Comparison of ENCODE assay signal across 14 cellular contexts in the genomic region with DNA sequence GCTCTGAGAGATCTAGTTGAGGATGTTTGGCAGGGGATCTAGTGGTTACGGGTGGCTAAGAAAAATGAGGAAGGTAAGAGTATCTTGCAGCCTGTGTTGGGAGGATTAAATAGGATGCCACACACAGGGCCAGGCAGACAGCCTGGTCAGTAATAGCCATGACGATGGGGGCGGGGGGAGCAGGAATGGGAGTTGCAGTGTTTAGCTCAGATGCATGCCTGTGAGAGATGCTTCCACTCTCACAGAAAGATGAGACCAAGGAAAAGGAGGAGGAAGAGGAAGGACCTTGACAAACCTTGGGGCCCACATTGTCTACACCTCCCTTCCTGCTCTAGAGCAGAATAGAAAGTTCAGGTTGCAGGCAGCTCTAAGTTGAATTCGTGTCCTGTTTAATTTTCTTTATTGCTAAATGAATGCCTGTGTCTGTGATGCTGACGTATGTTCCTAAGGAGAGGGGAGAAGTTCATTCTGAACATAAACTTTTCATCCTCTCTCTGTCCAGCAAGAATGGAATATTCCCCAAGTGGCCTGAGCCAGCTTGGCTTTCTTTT. TPM values are rescaled to one million over a fixed set of nuclear protein-coding genes. Genes with fewer than 3 reads are reported as not detected.
DNase-seq lines count a peak whose midpoint lies in the region; ATAC-seq and TF ChIP-seq lines count a peak whose summit lies in the region.
"Had no signal": no experiment of that assay in that cellular context is flagged by ENCODE, and none has a peak within 500 bp of the region (broad histone marks: within the 10 kb centered on the region; RNA-seq: fewer than 3 reads in every experiment).

No MANE protein-coding gene starts in this region.

- intact Hi-C loops in esophagus muscularis mucosa (cut with DNase I) = no loop called here
- intact Hi-C loops in activated T-helper 1 cell treated with anti-CD3 and anti-CD28 coated beads, Interleukin-12 subunit alpha, Interleukin-12 subunit beta, Interleukin-2, Interleukin-4 antibody, amounts not matched to agents 30 ng/mL and 10 ng/mL and 1 ng/mL, durations not matched to agents 14 hours and 24 hours and 36 hours (cut with micrococcal nuclease) = no loop called here

- H3K27me3 Mint-ChIP-seq in osteocyte (ENCODE audit: unreplicated experiment) = no peaks in the 10 kb centered on the region
- peaks cover 1% of the 10 kb centered on the region for H3K27me3 Mint-ChIP-seq in activated T-helper 1 cell treated with anti-CD3 and anti-CD28 coated beads, Interleukin-12 subunit alpha, Interleukin-12 subunit beta, Interleukin-2, Interleukin-4 antibody, amounts not matched to agents 30 ng/mL and 10 ng/mL and 1 ng/mL, durations not matched to agents 14 hours and 24 hours and 36 hours (ENCODE audit: insufficient read depth)
- H3K27me3 Mint-ChIP-seq: CD4-positive, CD25-positive, alpha-beta regulatory T cell had no signal

- H3K36me3 ChIP-seq in SJCRH30 (no peaks in the 10 kb centered on the region), esophagus muscularis mucosa (peaks cover 0 to 47% (median 23%) of the 10 kb centered on the region in 4 donors)

- H3K4me1 ChIP-seq in SJCRH30 (peaks cover 54% of the 10 kb centered on the region), esophagus muscularis mucosa (peaks cover 25 to 74% (median 60%) of the 10 kb centered on the region in 4 donors)

- DNase-seq in Daoy (ENCODE audit: low read depth) (peak; percentile 77), SJCRH30 (peak; percentile 97 to 98), esophagus muscularis mucosa (ENCODE audit: extremely low spot score) (no peak), osteocyte (ENCODE audit: extremely low spot score, unreplicated experiment) (no peak), T-helper 2 cell (no peak), GM03348 (ENCODE audit: low spot score) (no peak)
- no peak for DNase-seq in activated T-helper 1 cell treated with anti-CD3 and anti-CD28 coated beads, Interleukin-12 subunit alpha, Interleukin-12 subunit beta, Interleukin-2, Interleukin-4 antibody, amounts not matched to agents 30 ng/mL and 10 ng/mL and 1 ng/mL, durations not matched to agents 14 hours and 24 hours and 36 hours (ENCODE audit: low spot score)
- DNase-seq: activated naive CD8-positive, alpha-beta T cell treated with anti-CD3 and anti-CD28 coated beads, Interleukin-2, amount 10 ng/mL, durations not matched to agents 7 days and 5 days; CD4-positive, CD25-positive, alpha-beta regulatory T cell; glutamatergic neuron; NCI-H1092 treated with DMSO at 0.1 percent for 48 hours had no signal

- H3K27me3 ChIP-seq in SJCRH30 = no peaks in the 10 kb centered on the region
- H3K27me3 ChIP-seq in esophagus muscularis mucosa = no peaks in the 10 kb centered on the region

- peak overlapping the region; percentile 98 for H3K27ac ChIP-seq in SJCRH30
- H3K27ac ChIP-seq in esophagus muscularis mucosa (replicated peaks in 1 of 4) = peak overlapping the region; percentile 83 to 89 (median 88)

- peak overlapping the region; percentile 90 for H3K27ac Mint-ChIP-seq in osteocyte (ENCODE audit: unreplicated experiment)
- no peak overlapping the region for H3K27ac Mint-ChIP-seq in activated T-helper 1 cell treated with anti-CD3 and anti-CD28 coated beads, Interleukin-12 subunit alpha, Interleukin-12 subunit beta, Interleukin-2, Interleukin-4 antibody, amounts not matched to agents 30 ng/mL and 10 ng/mL and 1 ng/mL, durations not matched to agents 14 hours and 24 hours and 36 hours
- H3K27ac Mint-ChIP-seq: activated naive CD8-positive, alpha-beta T cell treated with anti-CD3 and anti-CD28 coated beads, Interleukin-2, amount 10 ng/mL, durations not matched to agents 7 days and 5 days; natural killer cell treated with Interleukin-12 subunit alpha and Interleukin-12 subunit beta and Interleukin-15 and Interleukin-18, amount 100 ng/mL, for 72 hours had no signal

- TF ChIP-seq CTCF in esophagus muscularis mucosa (IDR thresholded peaks at IDR 0.05) = no peak
- TF ChIP-seq CTCF in osteocyte (IDR thresholded peaks at IDR 0.05) = no peak

- H3K4me3 Mint-ChIP-seq in osteocyte (ENCODE audit: unreplicated experiment) = peak overlapping the region; percentile 12
- H3K4me3 Mint-ChIP-seq in activated T-helper 1 cell treated with anti-CD3 and anti-CD28 coated beads, Interleukin-12 subunit alpha, Interleukin-12 subunit beta, Interleukin-2, Interleukin-4 antibody, amounts not matched to agents 30 ng/mL and 10 ng/mL and 1 ng/mL, durations not matched to agents 14 hours and 24 hours and 36 hours = no peak overlapping the region
- H3K4me3 Mint-ChIP-seq: activated naive CD8-positive, alpha-beta T cell treated with anti-CD3 and anti-CD28 coated beads, Interleukin-2, amount 10 ng/mL, durations not matched to agents 7 days and 5 days; CD4-positive, CD25-positive, alpha-beta regulatory T cell; natural killer cell treated with Interleukin-12 subunit alpha and Interleukin-12 subunit beta and Interleukin-15 and Interleukin-18, amount 100 ng/mL, for 72 hours had no signal

- ATAC-seq in GM21717 (IDR thresholded peaks at IDR 0.05; ENCODE audit: unreplicated experiment) = no peak
- ATAC-seq: GM12878; natural killer cell treated with Interleukin-12 subunit alpha and Interleukin-12 subunit beta and Interleukin-15 and Interleukin-18, amount 100 ng/mL, for 72 hours had no signal

- no peak for TF ChIP-seq POLR2A in esophagus muscularis mucosa (IDR thresholded peaks at IDR 0.05; ENCODE audit: low read depth)

- H3K36me3 Mint-ChIP-seq in osteocyte (ENCODE audit: unreplicated experiment) = peaks cover 27% of the 10 kb centered on the region
- no peaks in the 10 kb centered on the region for H3K36me3 Mint-ChIP-seq in activated T-helper 1 cell treated with anti-CD3 and anti-CD28 coated beads, Interleukin-12 subunit alpha, Interleukin-12 subunit beta, Interleukin-2, Interleukin-4 antibody, amounts not matched to agents 30 ng/mL and 10 ng/mL and 1 ng/mL, durations not matched to agents 14 hours and 24 hours and 36 hours (ENCODE audit: low read depth)
- H3K36me3 Mint-ChIP-seq: activated naive CD8-positive, alpha-beta T cell treated with anti-CD3 and anti-CD28 coated beads, Interleukin-2, amount 10 ng/mL, durations not matched to agents 7 days and 5 days; CD4-positive, CD25-positive, alpha-beta regulatory T cell; natural killer cell treated with Interleukin-12 subunit alpha and Interleukin-12 subunit beta and Interleukin-15 and Interleukin-18, amount 100 ng/mL, for 72 hours had no signal

- WGBS in esophagus muscularis mucosa = 56% methylated on average over 5 of the region's 5 CpGs

- H3K9me3 ChIP-seq in SJCRH30 (replicated peaks) = no peaks in the 10 kb centered on the region
- H3K9me3 ChIP-seq in esophagus muscularis mucosa = no peaks in the 10 kb centered on the region

- peaks cover 57% of the 10 kb centered on the region for H3K4me1 Mint-ChIP-seq in osteocyte (ENCODE audit: unreplicated experiment)
- H3K4me1 Mint-ChIP-seq in activated T-helper 1 cell treated with anti-CD3 and anti-CD28 coated beads, Interleukin-12 subunit alpha, Interleukin-12 subunit beta, Interleukin-2, Interleukin-4 antibody, amounts not matched to agents 30 ng/mL and 10 ng/mL and 1 ng/mL, durations not matched to agents 14 hours and 24 hours and 36 hours (ENCODE audit: low read depth) = no peaks in the 10 kb centered on the region
- H3K4me1 Mint-ChIP-seq: activated naive CD8-positive, alpha-beta T cell treated with anti-CD3 and anti-CD28 coated beads, Interleukin-2, amount 10 ng/mL, durations not matched to agents 7 days and 5 days had no signal

- no peak for TF ChIP-seq EP300 in esophagus muscularis mucosa (IDR thresholded peaks at IDR 0.05)

- no peaks in the 10 kb centered on the region for H3K9me3 Mint-ChIP-seq in osteocyte (ENCODE audit: unreplicated experiment)
- no peaks in the 10 kb centered on the region for H3K9me3 Mint-ChIP-seq in activated T-helper 1 cell treated with anti-CD3 and anti-CD28 coated beads, Interleukin-12 subunit alpha, Interleukin-12 subunit beta, Interleukin-2, Interleukin-4 antibody, amounts not matched to agents 30 ng/mL and 10 ng/mL and 1 ng/mL, durations not matched to agents 14 hours and 24 hours and 36 hours
- H3K9me3 Mint-ChIP-seq: activated naive CD8-positive, alpha-beta T cell treated with anti-CD3 and anti-CD28 coated beads, Interleukin-2, amount 10 ng/mL, durations not matched to agents 7 days and 5 days; CD4-positive, CD25-positive, alpha-beta regulatory T cell; natural killer cell treated with Interleukin-12 subunit alpha and Interleukin-12 subunit beta and Interleukin-15 and Interleukin-18, amount 100 ng/mL, for 72 hours had no signal

- H3K4me3 ChIP-seq in SJCRH30 (peak overlapping the region; percentile 13; the same call in 1 of the 2 replicates), esophagus muscularis mucosa (no peak overlapping the region)
- H3K4me3 ChIP-seq: GM12878 had no signal

RNA-seq across cellular contexts. Expression of a gene that starts 28.7 kb away (rescaled TPM):
- total RNA-seq in Daoy (2014; rRNA removed; shearing (Covaris generic)) = 1,514 and 1,682 TPM in 2 replicates
- 4.8 TPM in 2 replicates for total RNA-seq in SJCRH30 (2014; rRNA removed; shearing (Covaris generic))
- total RNA-seq in esophagus muscularis mucosa (100 to 1,000 TPM in 2 of 4 donors, 10 to 100 TPM in 2; 62.3 to 128 (median 92.9) TPM), osteocyte (267 and 343 TPM in 2 replicates)
- total RNA-seq in activated T-helper 1 cell treated with anti-CD3 and anti-CD28 coated beads, Interleukin-12 subunit alpha, Interleukin-12 subunit beta, Interleukin-2, Interleukin-4 antibody, amounts not matched to agents 30 ng/mL and 10 ng/mL and 1 ng/mL, durations not matched to agents 14 hours and 24 hours and 36 hours = not detected in 2 replicates
- total RNA-seq: natural killer cell treated with Interleukin-12 subunit alpha and Interleukin-12 subunit beta and Interleukin-15 and Interleukin-18, amount 100 ng/mL, for 72 hours had no signal

Comparison
In these comparisons a context has a peak if more than half of its experiments do, and no peak if none do; other contexts are left out.
1. DNase-seq: peak in Daoy (single experiment) and SJCRH30 (2 of 2); none in esophagus muscularis mucosa (single experiment), osteocyte (single experiment), activated T-helper 1 cell treated with anti-CD3 and anti-CD28 coated beads, Interleukin-12 subunit alpha, Interleukin-12 subunit beta, Interleukin-2, Interleukin-4 antibody, amounts not matched to agents 30 ng/mL and 10 ng/mL and 1 ng/mL, durations not matched to agents 14 hours and 24 hours and 36 hours (single experiment), T-helper 2 cell (0 of 5) and GM03348 (single experiment).
2. RNA of a gene that starts 28.7 kb away (total RNA-seq): 1,514 to 1,682 TPM in Daoy, 267 to 343 TPM in osteocyte and 62.3 to 128 TPM in esophagus muscularis mucosa; 4.8 TPM in SJCRH30 and not detected in activated T-helper 1 cell treated with anti-CD3 and anti-CD28 coated beads, Interleukin-12 subunit alpha, Interleukin-12 subunit beta, Interleukin-2, Interleukin-4 antibody, amounts not matched to agents 30 ng/mL and 10 ng/mL and 1 ng/mL, durations not matched to agents 14 hours and 24 hours and 36 hours; every median in the first group is over 10 times any median in the second.